Comparison of ENCODE assay signal across 35 cellular contexts in the genomic region with DNA sequence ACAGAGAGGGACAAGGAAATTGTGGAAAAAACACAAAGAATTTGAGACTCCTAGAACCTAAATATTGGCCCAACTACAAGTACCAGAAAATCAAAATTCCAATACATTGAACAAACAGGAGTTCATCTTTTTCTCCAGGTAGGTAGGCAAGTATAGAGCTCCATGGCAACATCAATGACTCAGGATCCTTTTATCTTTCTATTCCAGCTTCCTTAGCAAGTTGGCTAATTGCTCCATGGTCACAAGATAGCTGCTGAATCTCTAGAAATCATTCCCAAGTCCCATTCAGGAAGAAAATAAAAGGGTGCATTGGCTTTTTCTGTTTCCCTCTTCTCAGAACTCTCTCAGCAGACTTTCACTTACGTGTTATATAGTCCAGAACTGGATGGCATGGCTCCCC.
DNase-seq lines count a peak whose midpoint lies in the region; ATAC-seq, FAIRE-seq and TF ChIP-seq lines count a peak whose summit lies in the region.
"Had no signal": no experiment of that assay in that cellular context is flagged by ENCODE, and none has a peak within 500 bp of the region (broad histone marks: within the 10 kb centered on the region; RNA-seq: fewer than 3 reads in every experiment).

No MANE protein-coding gene starts in this region.

- intact Hi-C loops in K562 (cut with micrococcal nuclease): loop anchor here (5.0 to 10.0 kb wide), 2 partner anchors 121 to 647 kb away; no protein-coding TSS in a partner anchor
- intact Hi-C loops in esophagus muscularis mucosa (cut with DNase I): no loop called here

- FAIRE-seq in K562 (lab: Jason Lieb, UNC): peak; percentile 6
- no peak for FAIRE-seq in bronchial epithelial cell (lab: Jason Lieb, UNC)
- FAIRE-seq: A204.1, A549, D721Med had no signal

- TF ChIP-seq POLR2A in K562 (conservative IDR thresholded peaks at IDR 0.05) (no peak), esophagus muscularis mucosa (IDR thresholded peaks at IDR 0.05; ENCODE audit: low read depth) (no peak)

- H3K79me2 ChIP-seq in K562 (ENCODE audit: control insufficient read depth, insufficient read depth, low read length): no peaks in the 10 kb centered on the region
- H3K79me2 ChIP-seq in trophoblast cell (ENCODE audit: control insufficient read depth, insufficient read depth, low read length, poor library complexity): no peaks in the 10 kb centered on the region

- H3K36me3 ChIP-seq in K562 (ENCODE audit: control insufficient read depth, insufficient read depth, low read length) (no peaks in the 10 kb centered on the region), bronchial epithelial cell (ENCODE audit: control insufficient read depth, insufficient read depth, low read length) (no peaks in the 10 kb centered on the region), trophoblast cell (ENCODE audit: control insufficient read depth in 1 of 2, insufficient read depth in 2 of 2, low read length in 2 of 2) (no peaks in the 10 kb centered on the region), esophagus muscularis mucosa (no peaks in the 10 kb centered on the region)
- H3K36me3 ChIP-seq: BE2C; BLaER1; BLaER1 treated with 17β-estradiol and CSF1 and Interleukin-3, amounts not matched to agents 10 nM and 100 nM had no signal

- H3K27me3 ChIP-seq in K562 (ENCODE audit: control insufficient read depth in 2 of 2, insufficient read depth in 2 of 2, low read length in 2 of 2) (no peaks in the 10 kb centered on the region), bronchial epithelial cell (ENCODE audit: control insufficient read depth, insufficient read depth, low read length) (no peaks in the 10 kb centered on the region), trophoblast cell (ENCODE audit: insufficient read depth, low read length) (no peaks in the 10 kb centered on the region), esophagus muscularis mucosa (no peaks in the 10 kb centered on the region)
- H3K27me3 ChIP-seq: BE2C; BLaER1; BLaER1 treated with 17β-estradiol and CSF1 and Interleukin-3, amounts not matched to agents 10 nM and 100 nM had no signal

- no peak for TF ChIP-seq RAD21 in K562 (CRISPR knock-in tag; conservative IDR thresholded peaks at IDR 0.05 in 1 of 2, IDR thresholded peaks at IDR 0.05 in 1 of 2)

- in situ Hi-C loops in K562 (cut with MboI): no loop called here

- no peaks in the 10 kb centered on the region for H4K20me1 ChIP-seq in K562 (replicated peaks; ENCODE audit: control insufficient read depth, insufficient read depth, low read length)
- H4K20me1 ChIP-seq: BLaER1; BLaER1 treated with 17β-estradiol and CSF1 and Interleukin-3, amounts not matched to agents 10 nM and 100 nM had no signal

- H3K9ac ChIP-seq in K562 (ENCODE audit: insufficient read depth in 1 of 2, low read depth in 2 of 2, low read length in 2 of 2) (no peak overlapping the region), trophoblast cell (ENCODE audit: low read length) (no peak overlapping the region)
- H3K9ac ChIP-seq: BLaER1; BLaER1 treated with 17β-estradiol and CSF1 and Interleukin-3, amounts not matched to agents 10 nM and 100 nM had no signal

- POLR2A ChIA-PET in K562 (lab: Yijun Ruan, JAX): no interaction called here

- H3K4me1 ChIP-seq in K562 (replicated peaks in 1 of 2; ENCODE audit: control insufficient read depth in 2 of 2, insufficient read depth in 2 of 2, low read length in 2 of 2) (peaks cover 6 to 42% of the 10 kb centered on the region in 2 experiments; a peak in 4 of 5 replicates), trophoblast cell (ENCODE audit: control insufficient read depth in 1 of 2, insufficient read depth in 2 of 2, low read length in 2 of 2) (no peaks in the 10 kb centered on the region), esophagus muscularis mucosa (no peaks in the 10 kb centered on the region)
- H3K4me1 ChIP-seq: A549; BE2C; BLaER1; BLaER1 treated with 17β-estradiol and CSF1 and Interleukin-3, amounts not matched to agents 10 nM and 100 nM; Caco-2 had no signal

- H4K91ac ChIP-seq in trophoblast cell (ENCODE audit: low read depth, low read length): no peak overlapping the region

- WGBS in K562 (ENCODE audit: insufficient coverage, low coverage, missing lambda C conversion rate): 5% methylated on average over 1 of the region's 1 CpG
- WGBS in trophoblast cell (ENCODE audit: extremely low coverage, insufficient coverage, insufficient read length): no CpG with 5 or more reads among the region's 1 CpG
- WGBS in esophagus muscularis mucosa: 83% methylated on average over 1 of the region's 1 CpG

- no peak overlapping the region for H3K18ac ChIP-seq in trophoblast cell (ENCODE audit: low read length)

- H3K9me3 ChIP-seq in K562 (replicated peaks; ENCODE audit: control insufficient read depth, insufficient read depth, low read depth, low read length): no peaks in the 10 kb centered on the region
- H3K9me3 ChIP-seq in trophoblast cell (ENCODE audit: insufficient read depth, low read depth, low read length): no peaks in the 10 kb centered on the region
- peaks cover 0 to 3% (median 0%) of the 10 kb centered on the region in 4 donors for H3K9me3 ChIP-seq in esophagus muscularis mucosa
- H3K9me3 ChIP-seq: A549, BE2C, BLaER1 had no signal

- TF ChIP-seq EP300 in K562 (IDR thresholded peaks at IDR 0.05; ENCODE audit: low read length): peak; percentile 77
- TF ChIP-seq EP300 in esophagus muscularis mucosa (IDR thresholded peaks at IDR 0.05): no peak

- H3K4me3 ChIP-seq in K562 (no peak overlapping the region), bronchial epithelial cell (ENCODE audit: low read depth, low read length) (no peak overlapping the region), epithelial cell of esophagus (ENCODE audit: low read length) (no peak overlapping the region), trophoblast cell (ENCODE audit: low read depth, low read length) (no peak overlapping the region), esophagus muscularis mucosa (no peak overlapping the region)
- H3K4me3 ChIP-seq: A549; BLaER1; BLaER1 treated with 17β-estradiol and CSF1 and Interleukin-3, amounts not matched to agents 10 nM and 100 nM had no signal

- H3K14ac ChIP-seq in trophoblast cell (ENCODE audit: low read length): no peak overlapping the region

- H2AK5ac ChIP-seq in trophoblast cell (ENCODE audit: low read length): no peak overlapping the region

- 0 out of 3 replicates have a peak, but pooled peaks have one; percentile 7 for ATAC-seq in K562
- ATAC-seq: A549; CD8-positive, alpha-beta T cell had no signal

- no peak overlapping the region for H3K23ac ChIP-seq in trophoblast cell (ENCODE audit: low read length)

- H4K12ac ChIP-seq in trophoblast cell (ENCODE audit: low read depth, low read length): no peak overlapping the region

- no peak overlapping the region; the same call in 2 of the 3 replicates for H3K27ac ChIP-seq in K562 (ENCODE audit: extremely low read depth, low read depth, low read length)
- H3K27ac ChIP-seq in trophoblast cell (ENCODE audit: low read depth, low read length): no peak overlapping the region
- no peak overlapping the region for H3K27ac ChIP-seq in esophagus muscularis mucosa (replicated peaks in 1 of 4)
- H3K27ac ChIP-seq: 22Rv1; A549; BLaER1; BLaER1 treated with 17β-estradiol and CSF1 and Interleukin-3, amounts not matched to agents 10 nM and 100 nM; C4-2B had no signal

- DNase-seq in OCI-M1 (lab: John Stamatoyannopoulos, UW) (peak; percentile 17), K562 (ENCODE audit: extremely low read depth in 1 of 4, low spot score in 3 of 4) (peak in 2 of 4 experiments; percentile 15 to 60), bronchial epithelial cell (ENCODE audit: low read depth) (peak; percentile 32), epithelial cell of esophagus (ENCODE audit: low read depth) (peak; percentile 27), trophoblast cell (no peak), esophagus muscularis mucosa (ENCODE audit: extremely low spot score) (no peak), GM03348 (ENCODE audit: low spot score) (no peak), NCI-H2227 treated with DMSO at 0.1 percent for 48 hours (lab: John Stamatoyannopoulos, UW) (no peak)
- DNase-seq: 8988T; ACHN; AML-193; BE2C; C1 segment of cervical spinal cord; Caco-2; Calu3; CD4-positive, alpha-beta memory T cell; CD4-positive, alpha-beta T cell; CD4-positive, CD25-positive, alpha-beta regulatory T cell; CD8-positive, alpha-beta memory T cell; CD8-positive, alpha-beta T cell; COR-L47; DMS 273 treated with DMSO at 0.1 percent for 48 hours; DMS153; DMS53; DMS79; DMS79 treated with DMSO at 0.1 percent for 48 hours; DND-41; EL had no signal

- H4K8ac ChIP-seq in trophoblast cell (ENCODE audit: low read depth, low read length): no peak overlapping the region

- no peak for TF ChIP-seq CTCF in K562 (IDR thresholded peaks at IDR 0.05 in 2 of 3, conservative IDR thresholded peaks at IDR 0.05 in 1 of 3; ENCODE audit: insufficient read depth in 2 of 3, low read depth in 1 of 3, low read length in 3 of 3)
- TF ChIP-seq CTCF in bronchial epithelial cell (IDR thresholded peaks at IDR 0.05; ENCODE audit: insufficient read depth, low read length, severe bottlenecking): no peak
- no peak for TF ChIP-seq CTCF in epithelial cell of esophagus (IDR thresholded peaks at IDR 0.05; ENCODE audit: insufficient read depth, low read depth, low read length, missing control alignments)
- TF ChIP-seq CTCF in esophagus muscularis mucosa (IDR thresholded peaks at IDR 0.05): no peak

- H3K4me2 ChIP-seq in K562 (ENCODE audit: insufficient read depth, low read length): peak overlapping the region; percentile 5; the same call in 1 of the 2 replicates
- no peak overlapping the region for H3K4me2 ChIP-seq in trophoblast cell (ENCODE audit: low read length)
- H3K4me2 ChIP-seq: A549; BLaER1; BLaER1 treated with 17β-estradiol and CSF1 and Interleukin-3, amounts not matched to agents 10 nM and 100 nM had no signal

- no peak overlapping the region for H2BK5ac ChIP-seq in trophoblast cell (ENCODE audit: low read depth, low read length, poor library complexity)

- no peaks in the 10 kb centered on the region for H3K79me1 ChIP-seq in trophoblast cell (ENCODE audit: low read length)

- no peak overlapping the region for H2BK12ac ChIP-seq in trophoblast cell (ENCODE audit: low read length)

- H2BK120ac ChIP-seq in trophoblast cell (ENCODE audit: insufficient read depth, low read length, poor library complexity): no peak overlapping the region

- no peaks in the 10 kb centered on the region for H3K9me1 ChIP-seq in K562 (ENCODE audit: control insufficient read depth, insufficient read depth, low read length)

- BruUV-seq in K562 (replicated peaks; lab: Mats Ljungman, UMichigan): no TSS peak

- H2AFZ ChIP-seq in K562 (ENCODE audit: low read depth, low read length) (peak overlapping the region; percentile 89), trophoblast cell (ENCODE audit: insufficient read depth, low read length, poor library complexity) (no peak overlapping the region)

- no peak overlapping the region for H3K4ac ChIP-seq in trophoblast cell (ENCODE audit: low read depth, low read length)

- CTCF ChIA-PET in K562 (lab: Yijun Ruan, JAX; ENCODE audit: low intra/inter-chr PET ratio): no interaction called here

TF ChIP-seq in K562, 482 proteins besides CTCF, POLR2A, EP300 and RAD21 (continues in another document):
- TF ChIP-seq PHF20 (IDR thresholded peaks at IDR 0.05; ENCODE audit: partially characterized antibody): no peak
- TF ChIP-seq TCF3 (CRISPR knock-in tag; IDR thresholded peaks at IDR 0.05): peak; percentile 77
- peak; percentile 87 for TF ChIP-seq ARID1B (IDR thresholded peaks at IDR 0.05)
- TF ChIP-seq RBM14 (IDR thresholded peaks at IDR 0.05; ENCODE audit: borderline replicate concordance, insufficient read depth, low read depth, low read length): no peak

Comparison
In these comparisons a context has a peak if more than half of its experiments do, and no peak if none do; other contexts are left out.
1. DNase-seq: peak in OCI-M1 (single experiment), bronchial epithelial cell (single experiment) and epithelial cell of esophagus (single experiment); none in trophoblast cell (0 of 2), esophagus muscularis mucosa (single experiment), GM03348 (single experiment) and NCI-H2227 treated with DMSO at 0.1 percent for 48 hours (single experiment).